2 cellular contexts compared by ENCODE assay signal in the genomic region with DNA sequence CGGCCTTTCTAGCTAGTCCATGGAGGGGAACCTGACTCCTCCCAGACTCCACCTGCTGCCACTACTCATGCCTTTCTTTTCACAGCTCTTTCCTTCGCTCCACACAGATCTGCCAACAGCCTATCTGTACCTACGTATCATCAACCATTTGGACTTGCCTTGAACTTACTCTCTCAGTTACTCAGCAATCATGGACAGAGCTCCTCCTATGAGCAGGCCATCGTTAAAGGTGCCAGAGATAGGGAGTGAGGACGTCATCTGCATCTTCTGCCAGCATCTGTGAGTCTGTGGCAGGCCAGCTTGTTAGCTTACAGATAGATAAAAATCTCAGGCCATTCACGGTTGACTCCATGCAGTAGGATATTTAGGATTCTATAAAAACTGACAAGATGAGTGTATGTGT.
TF ChIP-seq lines count a peak whose summit lies in the region.

No MANE protein-coding gene starts in this region.

TF ChIP-seq in HEK293, 187 proteins besides CTCF, POLR2A, EP300 and RAD21 (continued from another document):
- TF ChIP-seq ZNF670 (tag by site-specific recombination; IDR thresholded peaks at IDR 0.05; ENCODE audit: low read depth), result no peak

TF ChIP-seq in H1, 55 proteins besides CTCF, POLR2A, EP300 and RAD21 (continued from another document):
- TF ChIP-seq TBP (IDR thresholded peaks at IDR 0.05; ENCODE audit: low read depth, low read length) (no peak), BACH1 (IDR thresholded peaks at IDR 0.05; ENCODE audit: low read length) (no peak), EZH2 (IDR thresholded peaks at IDR 0.05; ENCODE audit: low read depth, low read length, severe bottlenecking) (no peak), ZNF274 (IDR thresholded peaks at IDR 0.05; ENCODE audit: borderline replicate concordance, extremely low read depth, low read length) (no peak), CBX5 (IDR thresholded peaks at IDR 0.05; ENCODE audit: low read depth, low read length) (no peak), GTF2F1 (IDR thresholded peaks at IDR 0.05; ENCODE audit: borderline replicate concordance, low read depth, low read length) (no peak), KDM1A (IDR thresholded peaks at IDR 0.05; ENCODE audit: borderline replicate concordance, low read length) (no peak), CTBP2 (IDR thresholded peaks at IDR 0.05; ENCODE audit: borderline replicate concordance, insufficient read depth, insufficient read length, low read length) (no peak), NANOG (IDR thresholded peaks at IDR 0.05; ENCODE audit: insufficient read depth, low read depth, low read length, poor library complexity, severe bottlenecking) (no peak)
TF ChIP-seq in H1: peak in this region for 0.
